14 cellular contexts compared by ENCODE assay signal in genomic region chr16:66706506-66706880, GRCh38. TPM values are rescaled to one million over a fixed set of nuclear protein-coding genes. Genes with fewer than 3 reads are reported as not detected.
A peak's percentile ranks its signal among the peaks of the same experiment; 100 is the strongest.
DNase-seq lines count a peak whose midpoint lies in the region; ATAC-seq and TF ChIP-seq lines count a peak whose summit lies in the region.
"Had no signal": no experiment of that assay in that cellular context is flagged by ENCODE, and none has a peak within 500 bp of the region (broad histone marks: within the 10 kb centered on the region; RNA-seq: fewer than 3 reads in every experiment).

No MANE protein-coding gene starts in this region.

- in situ Hi-C loops in mammary epithelial cell (cut with MboI; ENCODE audit: low sequenced_read_pairs in 2 of 2) (no loop called here), gastrocnemius medialis (cut with MboI; ENCODE audit: low sequenced_read_pairs in 4 of 4) (no loop called here)

- H3K4me1 ChIP-seq in mammary epithelial cell (ENCODE audit: insufficient read depth, low read length): peaks cover 7% of the 10 kb centered on the region
- H3K4me1 ChIP-seq in gastrocnemius medialis: peaks cover 5 to 8% of the 10 kb centered on the region in 2 donors

- no peak overlapping the region for H3K9ac ChIP-seq in mammary epithelial cell (ENCODE audit: insufficient read depth, low read length)

- dilution Hi-C loops in mammary epithelial cell (cut with HindIII; ENCODE audit: low sequenced_read_pairs): no loop called here

- H3K27me3 ChIP-seq in mammary epithelial cell (ENCODE audit: insufficient read depth, low read length): no peaks in the 10 kb centered on the region
- no peaks in the 10 kb centered on the region for H3K27me3 ChIP-seq in gastrocnemius medialis
- H3K27me3 ChIP-seq: MG63 had no signal

- no peak for TF ChIP-seq POLR2A in gastrocnemius medialis (IDR thresholded peaks at IDR 0.05)

- DNase-seq in ELF-1 (ENCODE audit: low read depth, low spot score) (peak; percentile 44), mammary epithelial cell (no peak), kidney tubule cell (ENCODE audit: low spot score) (peak; percentile 74), gastrocnemius medialis (no peak), KG1 (lab: John Stamatoyannopoulos, UW) (no peak)
- no peak for DNase-seq in stimulated activated naive CD8-positive, alpha-beta T cell treated with anti-CD3 and anti-CD28 coated beads, Interleukin-15, Interleukin-2, amounts not matched to agents 100 U/mL and 50 U/mL, for 24 hours
- DNase-seq: activated CD8-positive, alpha-beta memory T cell treated with anti-CD3 and anti-CD28 coated beads, Interleukin-2, amount 50 U/mL, for 48 hours; AML-193; GDM1; NCI-H226; SHP77 had no signal

- H3K36me3 ChIP-seq in mammary epithelial cell (ENCODE audit: insufficient read depth, low read length) (no peaks in the 10 kb centered on the region), gastrocnemius medialis (no peaks in the 10 kb centered on the region)
- H3K36me3 ChIP-seq: MG63 had no signal

- no peaks in the 10 kb centered on the region for H4K20me1 ChIP-seq in mammary epithelial cell (ENCODE audit: insufficient read depth, low read length)

- ATAC-seq in gastrocnemius medialis (peak in 1 of 2 donors; percentile 24), GM18511 (IDR thresholded peaks at IDR 0.05; ENCODE audit: unreplicated experiment) (no peak), GM21515 (IDR thresholded peaks at IDR 0.05; ENCODE audit: unreplicated experiment) (no peak)
- no peak for ATAC-seq in stimulated activated naive CD8-positive, alpha-beta T cell treated with anti-CD3 and anti-CD28 coated beads, Interleukin-15, Interleukin-2, amounts not matched to agents 100 U/mL and 50 U/mL, for 24 hours

- H3K4me2 ChIP-seq in mammary epithelial cell (ENCODE audit: insufficient read depth, low read depth, low read length): no peak overlapping the region

- H3K9me3 ChIP-seq in mammary epithelial cell (replicated peaks; ENCODE audit: insufficient read depth, low read length) (no peaks in the 10 kb centered on the region), gastrocnemius medialis (no peaks in the 10 kb centered on the region)
- H3K9me3 ChIP-seq: MG63 had no signal

- intact Hi-C loops in mammary epithelial cell (cut with micrococcal nuclease) (no loop called here), gastrocnemius medialis (cut with DNase I; ENCODE audit: low total_unique reads) (no loop called here)

- H3K4me3 ChIP-seq in mammary epithelial cell (replicated peaks in 1 of 3; ENCODE audit: insufficient read depth in 1 of 3, low read depth in 2 of 3, low read length in 3 of 3) (no peak overlapping the region), gastrocnemius medialis (no peak overlapping the region)
- H3K4me3 ChIP-seq: MG63 had no signal

- WGBS in mammary epithelial cell (ENCODE audit: low coverage, missing lambda C conversion rate): 33% methylated on average over 8 of the region's 8 CpGs

- CTCF ChIA-PET in mammary epithelial cell (lab: Charles Lee; ENCODE audit: low non-redundant PET): no interaction called here

- BruUV-seq in mammary epithelial cell (replicated peaks; lab: Mats Ljungman, UMichigan): no TSS peak

- H3K79me2 ChIP-seq in mammary epithelial cell (ENCODE audit: insufficient read depth, low read length): no peaks in the 10 kb centered on the region

- no peak overlapping the region for H3K27ac ChIP-seq in mammary epithelial cell (ENCODE audit: insufficient read depth, low read depth, low read length)
- H3K27ac ChIP-seq in gastrocnemius medialis: peak overlapping the region; percentile 55 to 80 (median 68)

- peak overlapping the region; percentile 64 for H2AFZ ChIP-seq in mammary epithelial cell (ENCODE audit: low read depth, low read length)

- TF ChIP-seq CTCF in mammary epithelial cell (conservative IDR thresholded peaks at IDR 0.05 in 1 of 2, IDR thresholded peaks at IDR 0.05 in 1 of 2; ENCODE audit: extremely low read depth in 1 of 2, insufficient read depth in 1 of 2, low read depth in 1 of 2, low read length in 2 of 2) (no peak), gastrocnemius medialis (IDR thresholded peaks at IDR 0.05 in 4 of 5, conservative IDR thresholded peaks at IDR 0.05 in 1 of 5) (no peak)

RNA-seq across cellular contexts. Expression of gene CMTM4, which starts 9.9 kb away (rescaled TPM):
- total RNA-seq in mammary epithelial cell: 10 to 100 TPM; 24.0 to 81.7 TPM
- 17.0 TPM for polyA plus RNA-seq in mammary epithelial cell
- polyA minus RNA-seq in mammary epithelial cell: 61.0 TPM
- 10 to 100 TPM in 1 of 4 donors, 1 to 10 TPM in 3; 5.7 to 15.0 (median 7.2) TPM for total RNA-seq in gastrocnemius medialis

RNA-seq across cellular contexts. Expression of gene DYNC1LI2, which starts 44.9 kb away (rescaled TPM):
- total RNA-seq in mammary epithelial cell (100 to 1,000 TPM in 1 of 2 donors, 10 to 100 TPM in 1; 90.8 to 127 TPM), gastrocnemius medialis (10 to 100 TPM; 57.4 to 80.3 (median 62.6) TPM)
- 55.4 TPM for polyA plus RNA-seq in mammary epithelial cell
- 70.1 TPM for polyA minus RNA-seq in mammary epithelial cell

Comparison
In these comparisons a context has a peak if more than half of its experiments do, and no peak if none do; other contexts are left out.
1. DNase-seq: peak in ELF-1 (single experiment) and kidney tubule cell (single experiment); none in mammary epithelial cell (single experiment), gastrocnemius medialis (0 of 2), KG1 (single experiment) and stimulated activated naive CD8-positive, alpha-beta T cell treated with anti-CD3 and anti-CD28 coated beads, Interleukin-15, Interleukin-2, amounts not matched to agents 100 U/mL and 50 U/mL, for 24 hours (single experiment).